ENCODE assay signal across 24 cellular contexts in the genomic region with DNA sequence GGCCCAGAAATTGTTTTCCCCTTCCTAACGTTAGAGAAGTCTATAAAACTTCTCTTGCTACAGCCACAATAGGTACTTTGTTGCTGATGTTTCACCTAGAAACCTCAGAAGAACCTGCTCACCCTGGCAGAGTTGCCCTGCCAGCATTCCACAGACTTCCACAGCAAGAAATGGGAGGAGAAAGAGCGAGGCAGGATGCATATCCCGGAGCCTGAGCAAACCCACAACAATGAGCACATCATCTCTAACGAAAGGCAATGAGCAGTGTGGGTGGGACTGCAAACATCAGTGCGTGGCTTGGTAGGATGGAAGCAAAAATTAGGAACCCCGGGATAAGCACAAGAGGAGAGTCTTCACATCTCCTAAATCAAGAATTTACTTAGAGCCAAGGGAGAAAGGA.
A peak's percentile ranks its signal among the peaks of the same experiment; 100 is the strongest.
DNase-seq lines count a peak whose midpoint lies in the region; ATAC-seq, FAIRE-seq and TF ChIP-seq lines count a peak whose summit lies in the region.
"Had no signal": no experiment of that assay in that cellular context is flagged by ENCODE, and none has a peak within 500 bp of the region (broad histone marks: within the 10 kb centered on the region; RNA-seq: fewer than 3 reads in every experiment).

No MANE protein-coding gene starts in this region.

- no peak overlapping the region for H2AFZ ChIP-seq in GM23248

- H4K20me1 ChIP-seq in GM23248 (ENCODE audit: insufficient read depth), result no peaks in the 10 kb centered on the region

- H3K4me2 ChIP-seq in GM23248 (ENCODE audit: unreplicated experiment), result no peak overlapping the region

- H3K4me3 ChIP-seq in GM23248, result no peak overlapping the region
- H3K4me3 ChIP-seq: HAP-1, SJSA1 had no signal

- in situ Hi-C loops in GM23248 (cut with MboI), result no loop called here

- TF ChIP-seq CTCF in foreskin keratinocyte (conservative IDR thresholded peaks at IDR 0.05), result no peak

- H3K4me1 ChIP-seq in GM23248 (ENCODE audit: insufficient read depth), result no peaks in the 10 kb centered on the region
- H3K4me1 ChIP-seq in foreskin keratinocyte, result no peaks in the 10 kb centered on the region
- H3K4me1 ChIP-seq: HAP-1, SJSA1 had no signal

- no peak for FAIRE-seq in urothelium cell line (lab: Jason Lieb, UNC)
- FAIRE-seq: GM19239, RCC 7860 had no signal

- DNase-seq in GM23248, result peak; percentile 33
- DNase-seq in foreskin keratinocyte, result peak; percentile 4 to 38
- peak; percentile 34 for DNase-seq in urothelium cell line (ENCODE audit: low spot score)
- DNase-seq in DMS53 (lab: John Stamatoyannopoulos, UW), result no peak
- DNase-seq: ACHN; Calu3; CD8-positive, alpha-beta memory T cell; DMS153; GF-D8; MV-4-11; NCI-H1105 treated with DMSO at 0.1 percent for 48 hours; NCI-H2029 treated with DMSO at 0.1 percent for 48 hours; NCI-H345; NCI-H524 treated with DMSO at 0.1 percent for 48 hours; OCI-M1 had no signal

- no peaks in the 10 kb centered on the region for H3K36me3 ChIP-seq in GM23248 (ENCODE audit: low read depth)
- H3K36me3 ChIP-seq: HAP-1, SJSA1 had no signal

- H3K79me2 ChIP-seq in GM23248 (ENCODE audit: insufficient read depth), result no peaks in the 10 kb centered on the region

- no peak for ATAC-seq in foreskin keratinocyte
- ATAC-seq in GM21717 (IDR thresholded peaks at IDR 0.05; ENCODE audit: unreplicated experiment), result no peak
- no peak for ATAC-seq in GM19328 (IDR thresholded peaks at IDR 0.05; ENCODE audit: unreplicated experiment)
- ATAC-seq: Right ventricle myocardium inferior had no signal

- WGBS in GM23248 (ENCODE audit: low coverage in 1 of 2, low lambda C conversion rate in 2 of 2, missing lambda C conversion rate in 2 of 2), 2 experiments, result 39 to 49% methylated on average over 6 of the region's 6 CpGs

- H3K9me3 ChIP-seq in GM23248 (ENCODE audit: low read depth), result no peaks in the 10 kb centered on the region
- H3K9me3 ChIP-seq: HAP-1, SJSA1 had no signal

- H3K9ac ChIP-seq in GM23248, result no peak overlapping the region

- H3K27me3 ChIP-seq in GM23248 (replicated peaks; ENCODE audit: insufficient read depth) (no peaks in the 10 kb centered on the region; the same call in 1 of the 2 replicates), foreskin keratinocyte (no peaks in the 10 kb centered on the region)
- H3K27me3 ChIP-seq: SJSA1 had no signal

- H3K9me2 ChIP-seq in GM23248 (ENCODE audit: insufficient read depth), result no peaks in the 10 kb centered on the region

- no peaks in the 10 kb centered on the region for H3F3A ChIP-seq in GM23248 (ENCODE audit: insufficient read depth)

- H3K27ac ChIP-seq in GM23248 (no peak overlapping the region), angular gyrus (ENCODE audit: low read depth, low read length) (peak overlapping the region; percentile 13), foreskin keratinocyte (no peak overlapping the region)
- H3K27ac ChIP-seq: C4-2B, SJSA1 had no signal
